10 cellular contexts compared by ENCODE assay signal in genomic region chr19:55041627-55042343, GRCh38.
DNase-seq lines count a peak whose midpoint lies in the region; ATAC-seq lines count a peak whose summit lies in the region.
"Had no signal": no experiment of that assay in that cellular context is flagged by ENCODE, and none has a peak within 500 bp of the region (broad histone marks: within the 10 kb centered on the region; RNA-seq: fewer than 3 reads in every experiment).

No MANE protein-coding gene starts in this region.

- H3K4me3 ChIP-seq in effector memory CD4-positive, alpha-beta T cell (ENCODE audit: insufficient read depth, low read depth, low read length, poor library complexity, severe bottlenecking), result peak overlapping the region; percentile 8
- H3K4me3 ChIP-seq: ascending aorta had no signal

- H3K36me3 ChIP-seq in KOPT-K1 (ENCODE audit: insufficient read depth, low read length), result peaks cover 40% of the 10 kb centered on the region
- peaks cover 17% of the 10 kb centered on the region for H3K36me3 ChIP-seq in effector memory CD4-positive, alpha-beta T cell (ENCODE audit: control insufficient read depth, insufficient read depth, low read length)

- peak overlapping the region; percentile 28 for H3K27ac ChIP-seq in KOPT-K1 (ENCODE audit: low read depth, low read length, poor library complexity, severe bottlenecking)
- H3K27ac ChIP-seq in effector memory CD4-positive, alpha-beta T cell (ENCODE audit: insufficient read depth, low read length, poor library complexity, severe bottlenecking), result no peak overlapping the region
- H3K27ac ChIP-seq: ascending aorta had no signal

- DNase-seq in activated CD4-positive, alpha-beta T cell treated with anti-CD3 and anti-CD28 coated beads, Interleukin-2, amount 50 U/mL, for 4 hours, result peak; percentile 16
- DNase-seq in effector memory CD4-positive, alpha-beta T cell, result no peak
- DNase-seq in stimulated activated CD4-positive, alpha-beta T cell treated with anti-CD3 and anti-CD28 coated beads, Interleukin-4, amount 100 ng/mL, for 24 hours, result peak; percentile 26
- DNase-seq in NCI-H2081 (lab: John Stamatoyannopoulos, UW) (no peak), DMS79 treated with DMSO at 0.1 percent for 48 hours (lab: John Stamatoyannopoulos, UW) (no peak), epidermal melanocyte (ENCODE audit: insufficient read length, low spot score) (no peak)
- DNase-seq: left cardiac atrium had no signal

- H3K4me1 ChIP-seq in effector memory CD4-positive, alpha-beta T cell (ENCODE audit: control insufficient read depth, insufficient read depth, low read length, poor library complexity, severe bottlenecking), result peaks cover 16% of the 10 kb centered on the region
- H3K4me1 ChIP-seq: ascending aorta had no signal

- no peak for ATAC-seq in HG03432 (IDR thresholded peaks at IDR 0.05; ENCODE audit: unreplicated experiment)
- ATAC-seq: left cardiac atrium had no signal

- no peaks in the 10 kb centered on the region for H3K27me3 ChIP-seq in effector memory CD4-positive, alpha-beta T cell (replicated peaks; ENCODE audit: control insufficient read depth, insufficient read depth, low read length, poor library complexity, severe bottlenecking)
- H3K27me3 ChIP-seq: ascending aorta had no signal

- H3K9me3 ChIP-seq in KOPT-K1 (ENCODE audit: insufficient read depth, low read length, poor library complexity, severe bottlenecking), result no peaks in the 10 kb centered on the region
- H3K9me3 ChIP-seq in effector memory CD4-positive, alpha-beta T cell (ENCODE audit: control insufficient read depth, low read length), result no peaks in the 10 kb centered on the region
- H3K9me3 ChIP-seq: ascending aorta had no signal

Comparison
In these comparisons a context has a peak if more than half of its experiments do, and no peak if none do; other contexts are left out.
1. DNase-seq: peak in activated CD4-positive, alpha-beta T cell treated with anti-CD3 and anti-CD28 coated beads, Interleukin-2, amount 50 U/mL, for 4 hours (2 of 2) and stimulated activated CD4-positive, alpha-beta T cell treated with anti-CD3 and anti-CD28 coated beads, Interleukin-4, amount 100 ng/mL, for 24 hours (single experiment); none in effector memory CD4-positive, alpha-beta T cell (0 of 3), NCI-H2081 (0 of 2), DMS79 treated with DMSO at 0.1 percent for 48 hours (single experiment) and epidermal melanocyte (single experiment).